21 cellular contexts compared by ENCODE assay signal in the genomic region with DNA sequence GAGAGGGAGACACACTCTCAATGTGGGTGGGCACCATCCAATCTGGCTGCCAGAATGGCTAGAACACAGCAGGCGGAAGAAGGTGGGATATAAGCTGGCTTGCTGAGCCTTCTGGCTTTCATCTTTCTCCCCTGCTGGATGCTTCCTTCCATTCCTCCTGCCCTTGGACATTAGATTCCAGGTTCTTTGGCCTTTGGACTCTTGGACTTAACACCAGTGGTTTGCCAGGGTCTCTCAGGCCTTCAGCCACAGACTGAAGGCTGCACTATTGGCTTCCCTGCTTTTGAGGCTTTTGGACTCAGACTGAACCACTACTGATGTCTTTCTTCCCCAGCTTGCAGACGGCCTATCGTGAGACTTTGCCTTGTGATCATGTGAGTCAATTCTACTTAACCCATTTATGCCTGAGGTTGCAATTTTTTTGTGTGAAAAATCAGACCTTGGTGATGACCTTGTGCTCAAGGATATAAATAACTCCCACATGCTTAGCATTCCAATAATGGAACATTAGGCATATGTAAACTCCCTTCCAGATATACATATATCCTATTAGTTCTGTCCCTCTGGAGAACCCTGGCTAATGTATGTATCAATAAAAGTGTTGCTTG. TPM values are rescaled to one million over a fixed set of nuclear protein-coding genes. Genes with fewer than 3 reads are reported as not detected.
DNase-seq lines count a peak whose midpoint lies in the region; ATAC-seq, FAIRE-seq and TF ChIP-seq lines count a peak whose summit lies in the region.
"Had no signal": no experiment of that assay in that cellular context is flagged by ENCODE, and none has a peak within 500 bp of the region (broad histone marks: within the 10 kb centered on the region; RNA-seq: fewer than 3 reads in every experiment).

No MANE protein-coding gene starts in this region.

- no peak overlapping the region for H2AFZ ChIP-seq in K562 (ENCODE audit: low read depth, low read length)

- 71% methylated on average over 3 of the region's 3 CpGs for WGBS in A549 (ENCODE audit: missing lambda C conversion rate)
- 54% methylated on average over 3 of the region's 3 CpGs for WGBS in K562 (ENCODE audit: insufficient coverage, low coverage, missing lambda C conversion rate)
- WGBS in small intestine, 3 donors: 43 to 69% (median 63%) methylated on average over 3 of the region's 3 CpGs

- H3K36me3 ChIP-seq in cardiac muscle cell (no peaks in the 10 kb centered on the region), K562 (ENCODE audit: control insufficient read depth, insufficient read depth, low read length) (no peaks in the 10 kb centered on the region), small intestine (ENCODE audit: control insufficient read depth in 2 of 2, insufficient read depth in 2 of 2, low read length in 2 of 2) (no peaks in the 10 kb centered on the region)
- H3K36me3 ChIP-seq: BLaER1 treated with 17β-estradiol and CSF1 and Interleukin-3, amounts not matched to agents 10 nM and 100 nM had no signal

- no peak for TF ChIP-seq CTCF in cardiac muscle cell (IDR thresholded peaks at IDR 0.05; ENCODE audit: low read depth, low read length)
- no peak for TF ChIP-seq CTCF in A549 (IDR thresholded peaks at IDR 0.05)
- TF ChIP-seq CTCF in K562 (IDR thresholded peaks at IDR 0.05 in 2 of 3, conservative IDR thresholded peaks at IDR 0.05 in 1 of 3; ENCODE audit: insufficient read depth in 2 of 3, low read depth in 1 of 3, low read length in 3 of 3): no peak

- BruUV-seq in K562 (replicated peaks; lab: Mats Ljungman, UMichigan): no TSS peak

- TF ChIP-seq POLR2A in A549 (IDR thresholded peaks at IDR 0.05; ENCODE audit: low read length): no peak
- TF ChIP-seq POLR2A in K562 (conservative IDR thresholded peaks at IDR 0.05): no peak

- H3K4me3 ChIP-seq in cardiac muscle cell: no peak overlapping the region
- H3K4me3 ChIP-seq in A549: no peak overlapping the region
- H3K4me3 ChIP-seq in K562: no peak overlapping the region
- H3K4me3 ChIP-seq in small intestine (ENCODE audit: low read depth in 1 of 2, low read length in 2 of 2): no peak overlapping the region
- H3K4me3 ChIP-seq: BLaER1 treated with 17β-estradiol and CSF1 and Interleukin-3, amounts not matched to agents 10 nM and 100 nM had no signal

- no peaks in the 10 kb centered on the region for H4K20me1 ChIP-seq in K562 (replicated peaks; ENCODE audit: control insufficient read depth, insufficient read depth, low read length)
- H4K20me1 ChIP-seq: BLaER1 treated with 17β-estradiol and CSF1 and Interleukin-3, amounts not matched to agents 10 nM and 100 nM had no signal

- DNase-seq in cardiac muscle cell (ENCODE audit: low read depth in 1 of 2, low spot score in 1 of 2) (no peak), left ventricle myocardium superior (no peak), A549 (ENCODE audit: low read depth in 1 of 2, low spot score in 1 of 2) (no peak), K562 (ENCODE audit: extremely low read depth in 1 of 4, low spot score in 3 of 4) (no peak), small intestine (peak; percentile 23), HEK293T (ENCODE audit: extremely low spot score) (no peak), KBM-7 (no peak)
- DNase-seq: ACHN; Caco-2; Calu3; CD4-positive, alpha-beta T cell; CD8-positive, alpha-beta T cell; DMS79 treated with DMSO at 0.1 percent for 48 hours; GF-D8 had no signal

- ATAC-seq in left ventricle myocardium superior (no peak), A549 (no peak), K562 (no peak)
- ATAC-seq: CD8-positive, alpha-beta T cell had no signal

- intact Hi-C loops in left ventricle myocardium superior (cut with micrococcal nuclease) (no loop called here), K562 (cut with micrococcal nuclease) (no loop called here)

- TF ChIP-seq RAD21 in A549 (conservative IDR thresholded peaks at IDR 0.05 in 1 of 2, IDR thresholded peaks at IDR 0.05 in 1 of 2) (no peak), K562 (CRISPR knock-in tag; conservative IDR thresholded peaks at IDR 0.05 in 1 of 2, IDR thresholded peaks at IDR 0.05 in 1 of 2) (no peak)

- H3K27me3 ChIP-seq in cardiac muscle cell (no peaks in the 10 kb centered on the region), K562 (ENCODE audit: control insufficient read depth in 2 of 2, insufficient read depth in 2 of 2, low read length in 2 of 2) (no peaks in the 10 kb centered on the region), small intestine (ENCODE audit: control insufficient read depth in 2 of 2, insufficient read depth in 2 of 2, low read length in 2 of 2) (no peaks in the 10 kb centered on the region)
- H3K27me3 ChIP-seq: BLaER1 treated with 17β-estradiol and CSF1 and Interleukin-3, amounts not matched to agents 10 nM and 100 nM had no signal

- TF ChIP-seq EP300 in A549 (IDR thresholded peaks at IDR 0.05) (no peak), K562 (IDR thresholded peaks at IDR 0.05; ENCODE audit: low read length) (no peak)

- peak; percentile 70 for FAIRE-seq in A549 (lab: Jason Lieb, UNC)
- no peak for FAIRE-seq in K562 (lab: Jason Lieb, UNC)
- FAIRE-seq in small intestine (lab: Jason Lieb, UNC): no peak
- FAIRE-seq: D721Med, G401.6, GM12891, GM19239 had no signal

- POLR2A ChIA-PET in A549 (lab: Yijun Ruan, JAX) (no interaction called here), K562 (lab: Yijun Ruan, JAX) (interaction anchor here (1.2 kb wide), 1 partner anchor 20 kb away, joined by 3 read pairs; no protein-coding TSS in a partner anchor), HEK293T (lab: Yijun Ruan, JAX) (no interaction called here)

- H3K27ac ChIP-seq in cardiac muscle cell: peak overlapping the region; percentile 24
- no peak overlapping the region for H3K27ac ChIP-seq in A549
- H3K27ac ChIP-seq in K562 (ENCODE audit: extremely low read depth, low read depth, low read length): no peak overlapping the region
- H3K27ac ChIP-seq in small intestine (ENCODE audit: low read depth in 1 of 2, low read length in 1 of 2): no peak overlapping the region
- H3K27ac ChIP-seq: 22Rv1; BLaER1 treated with 17β-estradiol and CSF1 and Interleukin-3, amounts not matched to agents 10 nM and 100 nM; C4-2B had no signal

- CTCF ChIA-PET in A549 (lab: Yijun Ruan, JAX) (interaction anchor here (0.6 kb wide), 1 partner anchor 159 kb away, joined by 3 read pairs; no protein-coding TSS in a partner anchor), K562 (lab: Yijun Ruan, JAX; ENCODE audit: low intra/inter-chr PET ratio) (no interaction called here), HEK293T (lab: Yijun Ruan, JAX) (no interaction called here)

- in situ Hi-C loops in K562 (cut with MboI) (no loop called here), KBM-7 (cut with MboI; ENCODE audit: low pct_unique_long_range_greater_than_20kb, low sequenced_read_pairs) (no loop called here)

- peaks cover 6% of the 10 kb centered on the region for H3K4me1 ChIP-seq in cardiac muscle cell (ENCODE audit: low read depth)
- no peaks in the 10 kb centered on the region for H3K4me1 ChIP-seq in A549
- H3K4me1 ChIP-seq in K562 (replicated peaks in 1 of 2; ENCODE audit: control insufficient read depth in 2 of 2, insufficient read depth in 2 of 2, low read length in 2 of 2): no peaks in the 10 kb centered on the region; a peak in 1 of 5 replicates
- H3K4me1 ChIP-seq in small intestine (ENCODE audit: control insufficient read depth in 2 of 2, insufficient read depth in 1 of 2, low read depth in 1 of 2, low read length in 1 of 2): no peaks in the 10 kb centered on the region

- no peaks in the 10 kb centered on the region for H3K79me2 ChIP-seq in K562 (ENCODE audit: control insufficient read depth, insufficient read depth, low read length)

- H3K9ac ChIP-seq in K562 (ENCODE audit: insufficient read depth in 1 of 2, low read depth in 2 of 2, low read length in 2 of 2): no peak overlapping the region
- H3K9ac ChIP-seq: BLaER1 treated with 17β-estradiol and CSF1 and Interleukin-3, amounts not matched to agents 10 nM and 100 nM had no signal

- no peak overlapping the region for H3K4me2 ChIP-seq in A549
- no peak overlapping the region for H3K4me2 ChIP-seq in K562 (ENCODE audit: insufficient read depth, low read length)
- H3K4me2 ChIP-seq: BLaER1 treated with 17β-estradiol and CSF1 and Interleukin-3, amounts not matched to agents 10 nM and 100 nM had no signal

- H3K9me3 ChIP-seq in cardiac muscle cell (ENCODE audit: low read depth): no peaks in the 10 kb centered on the region
- H3K9me3 ChIP-seq in A549: no peaks in the 10 kb centered on the region
- H3K9me3 ChIP-seq in K562 (replicated peaks; ENCODE audit: control insufficient read depth, insufficient read depth, low read depth, low read length): no peaks in the 10 kb centered on the region
- H3K9me3 ChIP-seq in small intestine (ENCODE audit: control insufficient read depth, low read depth): no peaks in the 10 kb centered on the region
- H3K9me3 ChIP-seq: Caco-2 had no signal

- H3K9me1 ChIP-seq in K562 (ENCODE audit: control insufficient read depth, insufficient read depth, low read length): no peaks in the 10 kb centered on the region

TF ChIP-seq in HEK293T, 16 proteins besides CTCF, POLR2A, EP300 and RAD21 (continues in another document):
- TF ChIP-seq FOXA1 (IDR thresholded peaks at IDR 0.05): no peak

RNA-seq across cellular contexts. Expression of a gene that starts 56.7 kb away (rescaled TPM):
- total RNA-seq in cardiac muscle cell (14.6 and 19.4 TPM in 2 replicates), left ventricle myocardium superior (72.7 TPM), K562 (2014; rRNA removed) (98.4 and 112 TPM in 2 replicates), K562 (2014; rRNA removed; fragmentation: Illumina TruSeq; extraction: Trizol) (96.2 and 124 TPM in 2 replicates), K562 (2015; rRNA removed; fragmentation: Illumina TruSeq; extraction: Trizol) (81.5 and 84.0 TPM in 2 replicates), K562 (2021) (96.0 and 104 TPM in 2 replicates)
- polyA plus RNA-seq in cardiac muscle cell (20.3 and 24.9 TPM in 2 replicates), A549 (2011; rRNA removed) (173 and 180 TPM in 2 replicates), A549 (2017; fragmentation: RNase III; extraction: RNeasy Plus Mini Kit Qiagen cat#74134 plus additional on column Dnase treatment) (35.2 to 44.5 TPM (median 37.0 TPM) in 3 replicates), K562 (2011; rRNA removed) (137 and 150 TPM in 2 replicates), K562 (2014; fragmentation: Illumina TruSeq; extraction: Trizol) (94.8 and 144 TPM in 2 replicates), K562 (2014; fragmentation: Nextera tagmentation; extraction: Ambion mirVana) (10 to 100 TPM; 17.7 to 29.4 TPM), K562 (2014; rRNA removed) (97.0 and 98.6 TPM in 2 replicates), small intestine (10 to 100 TPM; 24.8 to 60.2 (median 51.9) TPM)
- 25.3 and 25.8 TPM in 2 replicates for polyA plus RNA-seq in A549 (2012; cell fraction: cytosol; rRNA removed)
- 18.1 and 18.7 TPM in 2 replicates for polyA plus RNA-seq in A549 (2012; cell fraction: nucleus; rRNA removed)
- polyA minus RNA-seq in A549 (2011; rRNA and poly(A)+ RNA removed): 39.7 and 40.5 TPM in 2 replicates
- total RNA-seq in K562 (2011; cell fraction: chromatin; rRNA removed; ENCODE audit: low replicate concordance): 122 and 219 TPM in 2 replicates
- total RNA-seq in K562 (2011; cell fraction: nucleolus; rRNA removed): 126 and 131 TPM in 2 replicates
- total RNA-seq in K562 (2011; cell fraction: nucleoplasm; rRNA removed): 167 and 170 TPM in 2 replicates
- polyA plus RNA-seq in K562 (2011; cell fraction: cytosol; rRNA removed): 53.0 and 98.2 TPM in 2 replicates
- 69.4 and 92.8 TPM in 2 replicates for polyA plus RNA-seq in K562 (2011; cell fraction: nucleus; rRNA removed)
- 72.7 and 169 TPM in 2 replicates for polyA plus RNA-seq in K562 (2012)
- 180 and 193 TPM in 2 replicates for polyA minus RNA-seq in K562 (2011; rRNA and poly(A)+ RNA removed)
- polyA minus RNA-seq in K562 (2011; cell fraction: cytosol; rRNA and poly(A)+ RNA removed): 46.6 and 55.4 TPM in 2 replicates
- polyA minus RNA-seq in K562 (2011; cell fraction: nucleus; rRNA and poly(A)+ RNA removed): 97.5 and 128 TPM in 2 replicates
